ENCODE assay signal across 1 cellular context in the genomic region with DNA sequence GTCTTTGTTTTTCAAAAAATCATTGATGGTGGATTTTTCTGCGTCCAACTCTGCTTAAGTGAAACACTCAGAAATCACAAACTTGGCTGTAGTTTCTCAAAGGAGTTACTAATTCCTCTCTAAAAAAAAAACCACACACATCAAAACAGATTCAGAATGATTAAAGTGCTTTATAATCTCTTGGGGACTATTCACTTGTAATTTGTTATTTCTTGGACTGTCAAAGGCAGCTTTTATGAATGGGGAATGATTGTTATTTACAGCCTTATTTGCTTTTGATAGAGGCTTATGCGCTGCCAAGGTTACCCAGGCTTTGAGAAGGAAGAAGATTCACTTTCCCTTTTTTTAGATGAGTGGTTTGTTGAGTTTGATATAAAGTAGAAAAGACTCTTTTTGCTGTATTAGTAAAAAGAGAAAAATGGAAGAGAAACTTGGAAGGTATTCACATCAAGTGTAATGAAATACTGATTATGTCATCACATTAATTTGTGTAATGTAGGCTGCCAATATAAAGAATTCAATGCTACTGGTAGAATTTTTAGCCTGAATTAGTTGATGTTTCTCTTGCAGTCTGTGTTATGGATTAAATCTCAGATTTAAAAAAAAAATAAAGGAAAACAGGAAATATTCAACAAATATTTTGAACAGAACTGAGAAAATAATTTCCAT.
TF ChIP-seq lines count a peak whose summit lies in the region.

No MANE protein-coding gene starts in this region.

TF ChIP-seq in HEK293, 187 proteins besides CTCF, POLR2A, EP300 and RAD21 (continued from another document):
- TF ChIP-seq, protein P1, sequence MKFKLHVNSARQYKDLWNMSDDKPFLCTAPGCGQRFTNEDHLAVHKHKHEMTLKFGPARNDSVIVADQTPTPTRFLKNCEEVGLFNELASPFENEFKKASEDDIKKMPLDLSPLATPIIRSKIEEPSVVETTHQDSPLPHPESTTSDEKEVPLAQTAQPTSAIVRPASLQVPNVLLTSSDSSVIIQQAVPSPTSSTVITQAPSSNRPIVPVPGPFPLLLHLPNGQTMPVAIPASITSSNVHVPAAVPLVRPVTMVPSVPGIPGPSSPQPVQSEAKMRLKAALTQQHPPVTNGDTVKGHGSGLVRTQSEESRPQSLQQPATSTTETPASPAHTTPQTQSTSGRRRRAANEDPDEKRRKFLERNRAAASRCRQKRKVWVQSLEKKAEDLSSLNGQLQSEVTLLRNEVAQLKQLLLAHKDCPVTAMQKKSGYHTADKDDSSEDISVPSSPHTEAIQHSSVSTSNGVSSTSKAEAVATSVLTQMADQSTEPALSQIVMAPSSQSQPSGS (tag by site-specific recombination; IDR thresholded peaks at IDR 0.05; ENCODE audit: low read depth): peak; percentile 80
- TF ChIP-seq, protein P2, sequence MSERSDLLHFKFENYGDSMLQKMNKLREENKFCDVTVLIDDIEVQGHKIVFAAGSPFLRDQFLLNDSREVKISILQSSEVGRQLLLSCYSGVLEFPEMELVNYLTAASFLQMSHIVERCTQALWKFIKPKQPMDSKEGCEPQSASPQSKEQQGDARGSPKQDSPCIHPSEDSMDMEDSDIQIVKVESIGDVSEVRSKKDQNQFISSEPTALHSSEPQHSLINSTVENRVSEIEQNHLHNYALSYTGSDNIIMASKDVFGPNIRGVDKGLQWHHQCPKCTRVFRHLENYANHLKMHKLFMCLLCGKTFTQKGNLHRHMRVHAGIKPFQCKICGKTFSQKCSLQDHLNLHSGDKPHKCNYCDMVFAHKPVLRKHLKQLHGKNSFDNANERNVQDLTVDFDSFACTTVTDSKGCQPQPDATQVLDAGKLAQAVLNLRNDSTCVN (tag by site-specific recombination; optimal IDR thresholded peaks at IDR 0.05): no peak
- no peak for TF ChIP-seq ZNF837 (tag by site-specific recombination; IDR thresholded peaks at IDR 0.05)
- TF ChIP-seq ZNF629 (tag by site-specific recombination; IDR thresholded peaks at IDR 0.05): no peak
- TF ChIP-seq, protein P3, sequence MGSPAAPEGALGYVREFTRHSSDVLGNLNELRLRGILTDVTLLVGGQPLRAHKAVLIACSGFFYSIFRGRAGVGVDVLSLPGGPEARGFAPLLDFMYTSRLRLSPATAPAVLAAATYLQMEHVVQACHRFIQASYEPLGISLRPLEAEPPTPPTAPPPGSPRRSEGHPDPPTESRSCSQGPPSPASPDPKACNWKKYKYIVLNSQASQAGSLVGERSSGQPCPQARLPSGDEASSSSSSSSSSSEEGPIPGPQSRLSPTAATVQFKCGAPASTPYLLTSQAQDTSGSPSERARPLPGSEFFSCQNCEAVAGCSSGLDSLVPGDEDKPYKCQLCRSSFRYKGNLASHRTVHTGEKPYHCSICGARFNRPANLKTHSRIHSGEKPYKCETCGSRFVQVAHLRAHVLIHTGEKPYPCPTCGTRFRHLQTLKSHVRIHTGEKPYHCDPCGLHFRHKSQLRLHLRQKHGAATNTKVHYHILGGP (tag by site-specific recombination; IDR thresholded peaks at IDR 0.05): no peak
- TF ChIP-seq, protein P4, sequence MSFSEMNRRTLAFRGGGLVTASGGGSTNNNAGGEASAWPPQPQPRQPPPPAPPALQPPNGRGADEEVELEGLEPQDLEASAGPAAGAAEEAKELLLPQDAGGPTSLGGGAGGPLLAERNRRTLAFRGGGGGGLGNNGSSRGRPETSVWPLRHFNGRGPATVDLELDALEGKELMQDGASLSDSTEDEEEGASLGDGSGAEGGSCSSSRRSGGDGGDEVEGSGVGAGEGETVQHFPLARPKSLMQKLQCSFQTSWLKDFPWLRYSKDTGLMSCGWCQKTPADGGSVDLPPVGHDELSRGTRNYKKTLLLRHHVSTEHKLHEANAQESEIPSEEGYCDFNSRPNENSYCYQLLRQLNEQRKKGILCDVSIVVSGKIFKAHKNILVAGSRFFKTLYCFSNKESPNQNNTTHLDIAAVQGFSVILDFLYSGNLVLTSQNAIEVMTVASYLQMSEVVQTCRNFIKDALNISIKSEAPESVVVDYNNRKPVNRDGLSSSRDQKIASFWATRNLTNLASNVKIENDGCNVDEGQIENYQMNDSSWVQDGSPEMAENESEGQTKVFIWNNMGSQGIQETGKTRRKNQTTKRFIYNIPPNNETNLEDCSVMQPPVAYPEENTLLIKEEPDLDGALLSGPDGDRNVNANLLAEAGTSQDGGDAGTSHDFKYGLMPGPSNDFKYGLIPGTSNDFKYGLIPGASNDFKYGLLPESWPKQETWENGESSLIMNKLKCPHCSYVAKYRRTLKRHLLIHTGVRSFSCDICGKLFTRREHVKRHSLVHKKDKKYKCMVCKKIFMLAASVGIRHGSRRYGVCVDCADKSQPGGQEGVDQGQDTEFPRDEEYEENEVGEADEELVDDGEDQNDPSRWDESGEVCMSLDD (tag by site-specific recombination; IDR thresholded peaks at IDR 0.05): no peak
- no peak for TF ChIP-seq ZNF157 (tag by site-specific recombination; IDR thresholded peaks at IDR 0.05)
- peak; percentile 43; the same call in 1 of the 2 replicates for TF ChIP-seq OSR2 (tag by site-specific recombination; IDR thresholded peaks at IDR 0.05)
- 0 out of 2 replicates have a peak, but pooled peaks have one; percentile 18 for TF ChIP-seq KLF16 (tag by site-specific recombination; IDR thresholded peaks at IDR 0.05)
- TF ChIP-seq, protein P5, sequence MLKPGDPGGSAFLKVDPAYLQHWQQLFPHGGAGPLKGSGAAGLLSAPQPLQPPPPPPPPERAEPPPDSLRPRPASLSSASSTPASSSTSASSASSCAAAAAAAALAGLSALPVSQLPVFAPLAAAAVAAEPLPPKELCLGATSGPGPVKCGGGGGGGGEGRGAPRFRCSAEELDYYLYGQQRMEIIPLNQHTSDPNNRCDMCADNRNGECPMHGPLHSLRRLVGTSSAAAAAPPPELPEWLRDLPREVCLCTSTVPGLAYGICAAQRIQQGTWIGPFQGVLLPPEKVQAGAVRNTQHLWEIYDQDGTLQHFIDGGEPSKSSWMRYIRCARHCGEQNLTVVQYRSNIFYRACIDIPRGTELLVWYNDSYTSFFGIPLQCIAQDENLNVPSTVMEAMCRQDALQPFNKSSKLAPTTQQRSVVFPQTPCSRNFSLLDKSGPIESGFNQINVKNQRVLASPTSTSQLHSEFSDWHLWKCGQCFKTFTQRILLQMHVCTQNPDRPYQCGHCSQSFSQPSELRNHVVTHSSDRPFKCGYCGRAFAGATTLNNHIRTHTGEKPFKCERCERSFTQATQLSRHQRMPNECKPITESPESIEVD (tag by site-specific recombination; IDR thresholded peaks at IDR 0.05): peak; percentile 84
- 0 out of 2 replicates have a peak, but pooled peaks have one; percentile 19 for TF ChIP-seq ZBTB17 (tag by site-specific recombination; IDR thresholded peaks at IDR 0.05)
